ENCODE assay signal across 2 cellular contexts in the genomic region with DNA sequence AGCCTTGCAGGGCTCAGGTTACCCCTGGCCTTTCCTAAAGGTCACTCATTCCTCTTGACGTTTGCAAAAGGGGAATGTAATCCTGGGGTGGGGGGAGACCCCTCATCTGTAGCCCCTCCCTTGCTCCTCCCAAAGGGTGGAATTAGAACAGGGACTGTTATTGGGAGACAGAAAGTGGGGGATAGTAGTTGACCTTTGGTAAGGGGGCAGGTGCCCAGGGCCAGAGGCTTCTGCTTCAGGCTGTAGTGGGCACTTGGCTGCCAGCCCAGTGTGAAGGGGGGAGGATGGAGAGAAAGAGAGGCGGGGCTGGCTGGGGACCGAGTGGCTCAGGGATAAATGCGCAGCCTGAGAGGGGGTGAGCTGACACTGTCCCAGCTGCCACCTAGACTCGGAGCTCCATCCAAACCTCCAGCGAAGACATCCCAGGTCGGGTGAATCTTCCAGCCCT.
A peak's percentile ranks its signal among the peaks of the same experiment; 100 is the strongest.
TF ChIP-seq lines count a peak whose summit lies in the region.

Gene ENO3, plus strand, starts transcription at position 363 of the 448 bp plus-strand sequence. CDS start 711 bp downstream, outside the sequence.

TF ChIP-seq in SK-N-SH, 30 proteins besides CTCF, POLR2A, EP300 and RAD21 (continued from another document and continues in another):
- TF ChIP-seq, protein P1, sequence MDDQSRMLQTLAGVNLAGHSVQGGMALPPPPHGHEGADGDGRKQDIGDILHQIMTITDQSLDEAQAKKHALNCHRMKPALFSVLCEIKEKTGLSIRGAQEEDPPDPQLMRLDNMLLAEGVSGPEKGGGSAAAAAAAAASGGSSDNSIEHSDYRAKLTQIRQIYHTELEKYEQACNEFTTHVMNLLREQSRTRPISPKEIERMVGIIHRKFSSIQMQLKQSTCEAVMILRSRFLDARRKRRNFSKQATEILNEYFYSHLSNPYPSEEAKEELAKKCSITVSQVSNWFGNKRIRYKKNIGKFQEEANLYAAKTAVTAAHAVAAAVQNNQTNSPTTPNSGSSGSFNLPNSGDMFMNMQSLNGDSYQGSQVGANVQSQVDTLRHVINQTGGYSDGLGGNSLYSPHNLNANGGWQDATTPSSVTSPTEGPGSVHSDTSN (IDR thresholded peaks at IDR 0.05), result no peak; the same call in 1 of the 2 replicates
- TF ChIP-seq FOXM1 (IDR thresholded peaks at IDR 0.05; ENCODE audit: low read depth) (no peak), TEAD4 (IDR thresholded peaks at IDR 0.05; ENCODE audit: borderline replicate concordance, insufficient read depth) (no peak), NFIC (IDR thresholded peaks at IDR 0.05; ENCODE audit: borderline replicate concordance) (peak; percentile 68), MAX (IDR thresholded peaks at IDR 0.05; ENCODE audit: low read depth) (0 out of 2 replicates have a peak, but pooled peaks have one; percentile 4), MXI1 (IDR thresholded peaks at IDR 0.05; ENCODE audit: low read depth, low read length) (no peak), TCF12 (IDR thresholded peaks at IDR 0.05) (0 out of 2 replicates have a peak, but pooled peaks have one; percentile 5), TAF1 (IDR thresholded peaks at IDR 0.05; ENCODE audit: borderline replicate concordance, low read depth, low read length) (no peak), CHD2 (IDR thresholded peaks at IDR 0.05; ENCODE audit: low read length, partially characterized antibody) (no peak), EZH2phosphoT487 (IDR thresholded peaks at IDR 0.05; ENCODE audit: borderline replicate concordance, low read depth) (no peak), JUND (IDR thresholded peaks at IDR 0.05) (no peak), GABPA (IDR thresholded peaks at IDR 0.05; ENCODE audit: low read depth) (no peak), USF1 (IDR thresholded peaks at IDR 0.05; ENCODE audit: borderline replicate concordance, low read depth) (no peak), FOSL2 (IDR thresholded peaks at IDR 0.05; ENCODE audit: borderline replicate concordance, low read depth) (no peak), RFX5 (IDR thresholded peaks at IDR 0.05; ENCODE audit: low read length) (no peak), FOXJ3 (CRISPR knock-in tag; IDR thresholded peaks at IDR 0.05) (no peak), RXRA (IDR thresholded peaks at IDR 0.05; ENCODE audit: borderline replicate concordance, low read depth) (peak; percentile 24; the same call in 1 of the 2 replicates), YY1 (IDR thresholded peaks at IDR 0.05; ENCODE audit: low read depth) (no peak)
- TF ChIP-seq, protein P2, sequence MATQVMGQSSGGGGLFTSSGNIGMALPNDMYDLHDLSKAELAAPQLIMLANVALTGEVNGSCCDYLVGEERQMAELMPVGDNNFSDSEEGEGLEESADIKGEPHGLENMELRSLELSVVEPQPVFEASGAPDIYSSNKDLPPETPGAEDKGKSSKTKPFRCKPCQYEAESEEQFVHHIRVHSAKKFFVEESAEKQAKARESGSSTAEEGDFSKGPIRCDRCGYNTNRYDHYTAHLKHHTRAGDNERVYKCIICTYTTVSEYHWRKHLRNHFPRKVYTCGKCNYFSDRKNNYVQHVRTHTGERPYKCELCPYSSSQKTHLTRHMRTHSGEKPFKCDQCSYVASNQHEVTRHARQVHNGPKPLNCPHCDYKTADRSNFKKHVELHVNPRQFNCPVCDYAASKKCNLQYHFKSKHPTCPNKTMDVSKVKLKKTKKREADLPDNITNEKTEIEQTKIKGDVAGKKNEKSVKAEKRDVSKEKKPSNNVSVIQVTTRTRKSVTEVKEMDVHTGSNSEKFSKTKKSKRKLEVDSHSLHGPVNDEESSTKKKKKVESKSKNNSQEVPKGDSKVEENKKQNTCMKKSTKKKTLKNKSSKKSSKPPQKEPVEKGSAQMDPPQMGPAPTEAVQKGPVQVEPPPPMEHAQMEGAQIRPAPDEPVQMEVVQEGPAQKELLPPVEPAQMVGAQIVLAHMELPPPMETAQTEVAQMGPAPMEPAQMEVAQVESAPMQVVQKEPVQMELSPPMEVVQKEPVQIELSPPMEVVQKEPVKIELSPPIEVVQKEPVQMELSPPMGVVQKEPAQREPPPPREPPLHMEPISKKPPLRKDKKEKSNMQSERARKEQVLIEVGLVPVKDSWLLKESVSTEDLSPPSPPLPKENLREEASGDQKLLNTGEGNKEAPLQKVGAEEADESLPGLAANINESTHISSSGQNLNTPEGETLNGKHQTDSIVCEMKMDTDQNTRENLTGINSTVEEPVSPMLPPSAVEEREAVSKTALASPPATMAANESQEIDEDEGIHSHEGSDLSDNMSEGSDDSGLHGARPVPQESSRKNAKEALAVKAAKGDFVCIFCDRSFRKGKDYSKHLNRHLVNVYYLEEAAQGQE (IDR thresholded peaks at IDR 0.05; ENCODE audit: low read depth, low read length), result no peak
- TF ChIP-seq, protein P3, sequence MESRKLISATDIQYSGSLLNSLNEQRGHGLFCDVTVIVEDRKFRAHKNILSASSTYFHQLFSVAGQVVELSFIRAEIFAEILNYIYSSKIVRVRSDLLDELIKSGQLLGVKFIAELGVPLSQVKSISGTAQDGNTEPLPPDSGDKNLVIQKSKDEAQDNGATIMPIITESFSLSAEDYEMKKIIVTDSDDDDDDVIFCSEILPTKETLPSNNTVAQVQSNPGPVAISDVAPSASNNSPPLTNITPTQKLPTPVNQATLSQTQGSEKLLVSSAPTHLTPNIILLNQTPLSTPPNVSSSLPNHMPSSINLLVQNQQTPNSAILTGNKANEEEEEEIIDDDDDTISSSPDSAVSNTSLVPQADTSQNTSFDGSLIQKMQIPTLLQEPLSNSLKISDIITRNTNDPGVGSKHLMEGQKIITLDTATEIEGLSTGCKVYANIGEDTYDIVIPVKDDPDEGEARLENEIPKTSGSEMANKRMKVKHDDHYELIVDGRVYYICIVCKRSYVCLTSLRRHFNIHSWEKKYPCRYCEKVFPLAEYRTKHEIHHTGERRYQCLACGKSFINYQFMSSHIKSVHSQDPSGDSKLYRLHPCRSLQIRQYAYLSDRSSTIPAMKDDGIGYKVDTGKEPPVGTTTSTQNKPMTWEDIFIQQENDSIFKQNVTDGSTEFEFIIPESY (IDR thresholded peaks at IDR 0.05; ENCODE audit: borderline replicate concordance, low read depth), result no peak
- TF ChIP-seq, protein P4, sequence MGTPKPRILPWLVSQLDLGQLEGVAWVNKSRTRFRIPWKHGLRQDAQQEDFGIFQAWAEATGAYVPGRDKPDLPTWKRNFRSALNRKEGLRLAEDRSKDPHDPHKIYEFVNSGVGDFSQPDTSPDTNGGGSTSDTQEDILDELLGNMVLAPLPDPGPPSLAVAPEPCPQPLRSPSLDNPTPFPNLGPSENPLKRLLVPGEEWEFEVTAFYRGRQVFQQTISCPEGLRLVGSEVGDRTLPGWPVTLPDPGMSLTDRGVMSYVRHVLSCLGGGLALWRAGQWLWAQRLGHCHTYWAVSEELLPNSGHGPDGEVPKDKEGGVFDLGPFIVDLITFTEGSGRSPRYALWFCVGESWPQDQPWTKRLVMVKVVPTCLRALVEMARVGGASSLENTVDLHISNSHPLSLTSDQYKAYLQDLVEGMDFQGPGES (IDR thresholded peaks at IDR 0.05; ENCODE audit: low read depth, low read length), result no peak

TF ChIP-seq in SK-N-SH treated with all-trans-retinoic acid at 6 μM for 48 hours, 23 proteins besides CTCF, POLR2A, EP300 and RAD21 (continued from another document):
- TF ChIP-seq, protein P5, sequence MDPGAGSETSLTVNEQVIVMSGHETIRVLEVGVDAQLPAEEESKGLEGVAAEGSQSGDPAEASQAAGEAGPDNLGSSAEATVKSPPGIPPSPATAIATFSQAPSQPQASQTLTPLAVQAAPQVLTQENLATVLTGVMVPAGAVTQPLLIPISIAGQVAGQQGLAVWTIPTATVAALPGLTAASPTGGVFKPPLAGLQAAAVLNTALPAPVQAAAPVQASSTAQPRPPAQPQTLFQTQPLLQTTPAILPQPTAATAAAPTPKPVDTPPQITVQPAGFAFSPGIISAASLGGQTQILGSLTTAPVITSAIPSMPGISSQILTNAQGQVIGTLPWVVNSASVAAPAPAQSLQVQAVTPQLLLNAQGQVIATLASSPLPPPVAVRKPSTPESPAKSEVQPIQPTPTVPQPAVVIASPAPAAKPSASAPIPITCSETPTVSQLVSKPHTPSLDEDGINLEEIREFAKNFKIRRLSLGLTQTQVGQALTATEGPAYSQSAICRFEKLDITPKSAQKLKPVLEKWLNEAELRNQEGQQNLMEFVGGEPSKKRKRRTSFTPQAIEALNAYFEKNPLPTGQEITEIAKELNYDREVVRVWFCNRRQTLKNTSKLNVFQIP (CRISPR knock-in tag; IDR thresholded peaks at IDR 0.05; ENCODE audit: borderline replicate concordance, low read depth), result no peak
- TF ChIP-seq RARB (CRISPR knock-in tag; IDR thresholded peaks at IDR 0.05) (no peak), ZNF8 (CRISPR knock-in tag; IDR thresholded peaks at IDR 0.05) (no peak)
TF ChIP-seq in SK-N-SH treated with all-trans-retinoic acid at 6 μM for 48 hours: peak in this region for 0.
